In genomic region chr3:59023612-59024011, GRCh38 we compare ENCODE assay signal across 3 cellular contexts.
TF ChIP-seq lines count a peak whose summit lies in the region.

No MANE protein-coding gene starts in this region.

TF ChIP-seq in A549, 52 proteins besides CTCF, POLR2A, EP300 and RAD21:
- peak; percentile 87 for TF ChIP-seq MAFK (IDR thresholded peaks at IDR 0.05; ENCODE audit: partially characterized antibody)
- no peak for TF ChIP-seq KDM5A (IDR thresholded peaks at IDR 0.05)

TF ChIP-seq in IMR-90, 13 proteins besides CTCF, POLR2A, EP300 and RAD21:
- peak; percentile 96 for TF ChIP-seq MAFK (IDR thresholded peaks at IDR 0.05; ENCODE audit: low read depth, low read length)
- TF ChIP-seq CHD1 (IDR thresholded peaks at IDR 0.05; ENCODE audit: low read depth, low read length): no peak

TF ChIP-seq in H1, 55 proteins besides CTCF, POLR2A, EP300 and RAD21:
- no peak for TF ChIP-seq ZNF274 (IDR thresholded peaks at IDR 0.05; ENCODE audit: borderline replicate concordance, extremely low read depth, low read length)
- no peak for TF ChIP-seq TAF7 (optimal IDR thresholded peaks at IDR 0.05; ENCODE audit: borderline replicate concordance, low read depth, low read length)
- TF ChIP-seq MAFK (IDR thresholded peaks at IDR 0.05; ENCODE audit: low read depth, low read length): peak; percentile 76; the same call in 1 of the 2 replicates
- TF ChIP-seq POU5F1 (IDR thresholded peaks at IDR 0.05; ENCODE audit: low read depth, low read length): no peak
- no peak for TF ChIP-seq KDM4A (IDR thresholded peaks at IDR 0.05; ENCODE audit: low read depth, low read length, severe bottlenecking)
- TF ChIP-seq SP2 (IDR thresholded peaks at IDR 0.05; ENCODE audit: low read length): no peak
- TF ChIP-seq SIRT6 (IDR thresholded peaks at IDR 0.05; ENCODE audit: low read length): no peak
